Comparison of ENCODE assay signal across 8 cellular contexts in the genomic region with DNA sequence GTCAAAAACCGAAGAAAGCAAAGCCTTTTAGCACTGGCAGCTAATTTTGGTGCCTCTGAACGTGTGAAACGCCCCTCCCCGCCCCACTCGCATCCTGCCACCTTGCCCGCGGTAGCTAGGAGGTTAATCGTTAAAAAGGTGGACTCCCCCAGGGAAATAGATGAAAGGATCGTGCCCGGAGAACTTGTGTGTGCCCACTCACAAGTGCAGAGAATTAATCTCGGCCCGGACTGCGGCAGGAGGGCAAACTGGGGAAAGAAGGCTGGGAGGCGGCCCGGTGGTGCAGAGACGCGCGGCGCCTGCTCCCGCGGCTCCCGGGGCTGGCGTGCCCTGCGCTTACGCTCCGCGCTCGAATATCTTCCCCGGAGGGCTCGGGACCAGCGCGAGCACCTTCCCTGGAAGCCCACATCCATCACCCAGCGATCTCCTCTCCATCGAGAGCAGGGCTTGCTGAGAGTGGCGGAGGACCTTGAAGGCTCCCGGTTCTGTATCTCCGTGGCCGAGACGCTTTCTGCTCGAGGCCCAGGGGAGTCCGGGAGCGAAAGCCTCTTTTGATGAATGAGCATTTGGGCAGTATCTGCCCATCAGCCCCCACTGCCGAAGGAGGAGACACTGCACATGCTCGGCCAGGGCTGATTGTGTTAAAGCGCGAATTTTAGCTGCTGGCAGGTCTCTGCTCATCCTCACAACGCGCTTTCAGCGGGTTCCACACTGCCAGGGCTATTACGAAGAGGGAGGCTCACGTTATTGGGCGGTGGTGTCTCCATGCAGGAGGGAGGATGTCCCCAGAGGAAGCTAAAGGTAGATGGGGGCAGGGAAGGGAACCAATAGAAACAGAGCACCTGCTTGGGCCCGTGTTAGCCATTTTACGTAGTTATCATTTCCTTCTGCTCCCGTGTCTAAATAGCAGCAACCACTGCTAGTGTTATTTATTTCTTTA. TPM values are rescaled to one million over a fixed set of nuclear protein-coding genes. Genes with fewer than 3 reads are reported as not detected.
DNase-seq lines count a peak whose midpoint lies in the region; ATAC-seq and TF ChIP-seq lines count a peak whose summit lies in the region.

No MANE protein-coding gene starts in this region.

- CTCF ChIA-PET in RWPE1 (lab: Yijun Ruan, JAX) = interaction anchor here (0.6 kb wide), 1 partner anchor 99 kb away, joined by 3 read pairs; no protein-coding TSS in a partner anchor

- peak overlapping the region in 1 of 7 donors; percentile 35 for H3K27ac Mint-ChIP-seq in CD14-positive monocyte

- POLR2A ChIA-PET in RWPE1 (lab: Yijun Ruan, JAX; ENCODE audit: low non-redundant PET) = no interaction called here

- no peak for TF ChIP-seq CTCF in CD14-positive monocyte (IDR thresholded peaks at IDR 0.05)
- no peak for TF ChIP-seq CTCF in RWPE1 (conservative IDR thresholded peaks at IDR 0.05; ENCODE audit: low read depth)
- TF ChIP-seq CTCF in breast epithelium (IDR thresholded peaks at IDR 0.05) = no peak
- no peak for TF ChIP-seq CTCF in GM13977 (IDR thresholded peaks at IDR 0.05; ENCODE audit: extremely low read depth, insufficient read depth, missing control alignments)

- peaks cover 5 to 8% of the 10 kb centered on the region in 2 donors for H3K36me3 Mint-ChIP-seq in CD14-positive monocyte

- intact Hi-C loops in CD14-positive monocyte (cut with micrococcal nuclease) = no loop called here
- intact Hi-C loops in breast epithelium (cut with DNase I; ENCODE audit: low total_unique reads) = no loop called here

- H3K27me3 ChIP-seq in breast epithelium = no peaks in the 10 kb centered on the region

- in situ Hi-C loops in GM13977 (cut with MboI; ENCODE audit: low pct_unique_long_range_greater_than_20kb, low sequenced_read_pairs, unreplicated experiment) = no loop called here

- no peaks in the 10 kb centered on the region for H3K36me3 ChIP-seq in breast epithelium

- peak overlapping the region; percentile 79 to 95 for H3K4me3 Mint-ChIP-seq in CD14-positive monocyte

- peaks cover 19% of the 10 kb centered on the region for H3K4me1 Mint-ChIP-seq in CD14-positive monocyte

- H3K4me1 ChIP-seq in breast epithelium = peaks cover 0 to 4% of the 10 kb centered on the region in 2 donors

- peaks cover 63 to 78% (median 65%) of the 10 kb centered on the region in 3 donors for H3K27me3 Mint-ChIP-seq in CD14-positive monocyte (ENCODE audit: low read depth in 3 of 3)

- TF ChIP-seq POLR2A in breast epithelium (IDR thresholded peaks at IDR 0.05) = no peak

- no peaks in the 10 kb centered on the region for H3K9me3 ChIP-seq in breast epithelium

- no peak for DNase-seq in CD14-positive monocyte (ENCODE audit: low spot score)
- DNase-seq in RWPE1 (ENCODE audit: low spot score) = peak; percentile 38
- no peak for DNase-seq in breast epithelium (ENCODE audit: low spot score in 2 of 2)
- DNase-seq in iPS-NIHi7 (ENCODE audit: extremely low spot score) = peak; percentile 58
- DNase-seq in skeletal muscle cell (ENCODE audit: low read depth) = no peak
- no peak for DNase-seq in GM13977 (ENCODE audit: low spot score)

- H3K27ac ChIP-seq in RWPE1 (no peak overlapping the region), breast epithelium (peak overlapping the region; percentile 69 to 81)

- H3K9me3 Mint-ChIP-seq in CD14-positive monocyte = peaks cover 0 to 13% (median 6%) of the 10 kb centered on the region in 7 donors

- H3K4me3 ChIP-seq in breast epithelium = peak overlapping the region; percentile 41 to 79 (median 56)
- H3K4me3 ChIP-seq in skeletal muscle cell (ENCODE audit: low read depth, low read length) = peak overlapping the region; percentile 55

- ATAC-seq in GM19324 (IDR thresholded peaks at IDR 0.05; ENCODE audit: low FRiP score, unreplicated experiment) = peak; percentile 46
- peak; percentile 53 for ATAC-seq in HG03439 (IDR thresholded peaks at IDR 0.05; ENCODE audit: unreplicated experiment)

RNA-seq across cellular contexts. Expression of a gene that starts 1.3 kb away (rescaled TPM):
- polyA plus RNA-seq in CD14-positive monocyte = not detected
- 1 to 10 TPM in 2 of 3 donors, under 1 TPM in 1; 0.16 to 2.0 (median 1.5) TPM for total RNA-seq in breast epithelium

Comparison
In these comparisons a context has a peak if more than half of its experiments do, and no peak if none do; other contexts are left out.
1. DNase-seq: peak in RWPE1 (single experiment) and iPS-NIHi7 (single experiment); none in CD14-positive monocyte (single experiment), breast epithelium (0 of 2), skeletal muscle cell (single experiment) and GM13977 (single experiment).